In genomic region chr14:105061428-105062047, GRCh38 we compare ENCODE assay signal across 8 cellular contexts. TPM values are rescaled to one million over a fixed set of nuclear protein-coding genes. Genes with fewer than 3 reads are reported as not detected.
DNase-seq lines count a peak whose midpoint lies in the region; ATAC-seq and TF ChIP-seq lines count a peak whose summit lies in the region.

No MANE protein-coding gene starts in this region.

- H3K27me3 Mint-ChIP-seq in CD14-positive monocyte (ENCODE audit: low read depth in 3 of 3) = peaks cover 0 to 3% (median 0%) of the 10 kb centered on the region in 3 donors

- 50% methylated on average over 13 of the region's 13 CpGs for WGBS in urinary bladder

- H3K4me3 ChIP-seq in mononuclear cell (ENCODE audit: low read length) (peak overlapping the region; percentile 27), urinary bladder (ENCODE audit: low read depth, low read length) (no peak overlapping the region)

- H3K27ac ChIP-seq in urinary bladder (ENCODE audit: low read depth) = peak overlapping the region; percentile 62

- H3K9me3 ChIP-seq in mononuclear cell (ENCODE audit: low read depth, low read length) = no peaks in the 10 kb centered on the region

- peak; percentile 25 for ATAC-seq in HG03097 (IDR thresholded peaks at IDR 0.05; ENCODE audit: low FRiP score, unreplicated experiment)
- no peak for ATAC-seq in HG03139 (IDR thresholded peaks at IDR 0.05; ENCODE audit: unreplicated experiment)
- ATAC-seq in HG03095 (IDR thresholded peaks at IDR 0.05; ENCODE audit: unreplicated experiment) = no peak

- H3K27me3 ChIP-seq in mononuclear cell (ENCODE audit: insufficient read depth, low read length) = no peaks in the 10 kb centered on the region

- H3K36me3 Mint-ChIP-seq in CD14-positive monocyte = peaks cover 21 to 38% of the 10 kb centered on the region in 2 donors

- H3K4me1 ChIP-seq in mononuclear cell (ENCODE audit: insufficient read depth, low read length) (peaks cover 86% of the 10 kb centered on the region), urinary bladder (ENCODE audit: insufficient read depth) (no peaks in the 10 kb centered on the region)

- peak; percentile 76 for DNase-seq in CD14-positive monocyte (ENCODE audit: low spot score)
- DNase-seq in activated T-helper 9 cell treated with anti-CD3 and anti-CD28 coated beads, Interleukin-2, amount 50 U/mL, for 16 hours (ENCODE audit: low read depth) = peak; percentile 49
- DNase-seq in GM19240 (ENCODE audit: insufficient read length, low spot score) = no peak

- H3K27ac Mint-ChIP-seq in CD14-positive monocyte = peak overlapping the region; percentile 89 to 99 (median 92)

- no peak for TF ChIP-seq CTCF in CD14-positive monocyte (IDR thresholded peaks at IDR 0.05)

- intact Hi-C loops in CD14-positive monocyte (cut with micrococcal nuclease) = loop anchor here in 1 of 2 donors (10.0 kb wide), 1 partner anchor 423 kb away; the partner anchor contains the start of gene CRIP1

- H3K9me3 Mint-ChIP-seq in CD14-positive monocyte = peaks cover 0 to 4% (median 0%) of the 10 kb centered on the region in 7 donors

- peaks cover 78% of the 10 kb centered on the region for H3K4me1 Mint-ChIP-seq in CD14-positive monocyte

- H3K36me3 ChIP-seq in urinary bladder (ENCODE audit: insufficient read depth) = no peaks in the 10 kb centered on the region

- peak overlapping the region; percentile 77 to 85 for H3K4me3 Mint-ChIP-seq in CD14-positive monocyte

RNA-seq across cellular contexts. Expression of gene GPR132, which starts 3.7 kb away (rescaled TPM):
- polyA plus RNA-seq in CD14-positive monocyte (10 to 100 TPM in 1 of 2 donors, 1 to 10 TPM in 1; 6.3 to 13.0 TPM), urinary bladder (1.3 TPM)
- total RNA-seq in mononuclear cell (98.0 TPM), urinary bladder (1.7 TPM)

RNA-seq across cellular contexts. Expression of gene CDCA4, which starts 40.7 kb away (rescaled TPM):
- 10 to 100 TPM in 1 of 2 donors, 1 to 10 TPM in 1; 8.6 to 12.0 TPM for polyA plus RNA-seq in CD14-positive monocyte
- 31.2 TPM for total RNA-seq in mononuclear cell
- total RNA-seq in urinary bladder = 20.4 TPM
- polyA plus RNA-seq in urinary bladder = 9.4 TPM

Comparison
In these comparisons a context has a peak if more than half of its experiments do, and no peak if none do; other contexts are left out.
1. RNA of gene GPR132, which starts 3.7 kb away (total RNA-seq): 98.0 TPM in mononuclear cell (single experiment); 1.7 TPM in urinary bladder (single experiment); every median in the first group is over 10 times any median in the second.